Comparison of ENCODE assay signal across 1 cellular context in genomic region chr12:75525263-75525662, GRCh38.
TF ChIP-seq lines count a peak whose summit lies in the region.

No MANE protein-coding gene starts in this region.

TF ChIP-seq in SK-N-SH treated with all-trans-retinoic acid at 6 μM for 48 hours, 23 proteins besides CTCF, POLR2A, EP300 and RAD21 (continued from another document):
- TF ChIP-seq ARNTL (CRISPR knock-in tag; IDR thresholded peaks at IDR 0.05; ENCODE audit: borderline replicate concordance, low read depth): no peak
- TF ChIP-seq POU6F1 (CRISPR knock-in tag; IDR thresholded peaks at IDR 0.05; ENCODE audit: borderline replicate concordance, low read depth): no peak
- no peak for TF ChIP-seq ZNF70 (CRISPR knock-in tag; IDR thresholded peaks at IDR 0.05)
- TF ChIP-seq TSHZ2 (CRISPR knock-in tag; IDR thresholded peaks at IDR 0.05): no peak
